ENCODE assay signal across 9 cellular contexts in the genomic region with DNA sequence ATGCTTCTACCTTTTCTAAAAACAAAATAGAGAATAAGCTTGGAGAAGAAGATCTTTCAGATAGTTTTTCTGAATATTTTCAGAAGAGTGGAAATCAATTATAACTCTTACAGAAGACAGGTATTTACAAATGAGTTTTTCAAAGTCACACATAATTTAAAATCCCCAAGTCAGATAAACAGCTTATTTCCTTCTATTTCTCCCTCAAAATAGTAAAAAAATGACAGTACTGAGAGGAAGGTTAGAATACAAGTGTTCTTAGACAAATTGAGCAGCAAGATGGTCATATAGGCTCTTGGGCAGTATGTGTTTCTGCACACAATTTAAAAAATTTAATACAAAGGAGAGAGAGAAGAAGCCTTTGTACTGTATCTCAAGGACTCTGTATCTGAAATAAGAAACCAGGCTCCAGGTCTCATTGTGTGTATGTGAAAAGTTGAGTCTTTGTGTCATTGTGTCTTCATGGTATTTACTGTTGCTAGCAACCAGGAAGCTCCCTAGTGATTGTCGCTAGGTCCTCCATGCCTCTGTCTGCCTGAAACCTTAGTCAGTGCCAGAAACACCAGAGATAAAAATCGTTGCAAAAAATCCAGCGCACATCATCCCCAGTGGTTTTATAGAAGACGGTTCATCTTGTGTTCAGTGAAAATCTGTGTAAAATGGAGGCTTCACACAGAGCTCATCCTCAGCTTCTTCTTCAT. TPM values are rescaled to one million over a fixed set of nuclear protein-coding genes. Genes with fewer than 3 reads are reported as not detected.
DNase-seq lines count a peak whose midpoint lies in the region; ATAC-seq and FAIRE-seq lines count a peak whose summit lies in the region.
"Had no signal": no experiment of that assay in that cellular context is flagged by ENCODE, and none has a peak within 500 bp of the region (broad histone marks: within the 10 kb centered on the region; RNA-seq: fewer than 3 reads in every experiment).

No MANE protein-coding gene starts in this region.

- H3K27ac ChIP-seq in cingulate gyrus (ENCODE audit: low read depth, low read length) (peak overlapping the region; percentile 50), mesodermal cell (ENCODE audit: low read depth, low read length, severe bottlenecking) (peak overlapping the region; percentile 98)
- H3K27ac ChIP-seq: C4-2B had no signal

- ATAC-seq in HG03175 (IDR thresholded peaks at IDR 0.05; ENCODE audit: unreplicated experiment): no peak

- peaks cover 13% of the 10 kb centered on the region for H3K4me1 ChIP-seq in mesodermal cell (ENCODE audit: control insufficient read depth, insufficient read depth, low read length, poor library complexity, severe bottlenecking)

- H3K4me3 ChIP-seq in mesodermal cell (ENCODE audit: extremely low read depth, insufficient read depth, low read length, poor library complexity, severe bottlenecking): no peak overlapping the region

- H3K9me3 ChIP-seq in mesodermal cell (ENCODE audit: control insufficient read depth, low read length): no peaks in the 10 kb centered on the region

- no peak for FAIRE-seq in HTR-8/SVneo (lab: Jason Lieb, UNC)

- 70 to 80% methylated on average over 2 to 4 of the region's 4 CpGs for WGBS in mesodermal cell (ENCODE audit: insufficient coverage in 2 of 2), 2 experiments

- H3K36me3 ChIP-seq in mesodermal cell (ENCODE audit: control insufficient read depth, insufficient read depth, low read length): no peaks in the 10 kb centered on the region

- peak; percentile 23 for DNase-seq in SIG-M5 treated with dmso at 0.1 percent for 504 hours (lab: John Stamatoyannopoulos, UW; ENCODE audit: unreplicated experiment)
- DNase-seq in SIG-M5 (lab: John Stamatoyannopoulos, UW): no peak
- DNase-seq in NCI-H748 (lab: John Stamatoyannopoulos, UW; ENCODE audit: unreplicated experiment): peak; percentile 92
- DNase-seq in anterior cingulate cortex (lab: John Stamatoyannopoulos, UW): no peak
- DNase-seq in HTR-8/SVneo (ENCODE audit: insufficient read length, low spot score): no peak

RNA-seq across cellular contexts. Expression of gene TUBA1A, which starts 12.9 kb away (rescaled TPM):
- 1,545 TPM for polyA plus RNA-seq in mesodermal cell (2013, experiment 1 of 2)
- 1,260 TPM for polyA plus RNA-seq in mesodermal cell (2013, experiment 2 of 2)

Comparison
In these comparisons a context has a peak if more than half of its experiments do, and no peak if none do; other contexts are left out.
1. DNase-seq: peak in SIG-M5 treated with dmso at 0.1 percent for 504 hours (single experiment) and NCI-H748 (single experiment); none in SIG-M5 (single experiment), anterior cingulate cortex (0 of 58) and HTR-8/SVneo (single experiment).